Comparison of ENCODE assay signal across 17 cellular contexts in genomic region chr1:8312235-8313218, GRCh38. TPM values are rescaled to one million over a fixed set of nuclear protein-coding genes. Genes with fewer than 3 reads are reported as not detected.
DNase-seq lines count a peak whose midpoint lies in the region; ATAC-seq, FAIRE-seq and TF ChIP-seq lines count a peak whose summit lies in the region.
"Had no signal": no experiment of that assay in that cellular context is flagged by ENCODE, and none has a peak within 500 bp of the region (broad histone marks: within the 10 kb centered on the region; RNA-seq: fewer than 3 reads in every experiment).

No MANE protein-coding gene starts in this region.

- 56 to 73% (median 63%) methylated on average over 17 of the region's 17 CpGs for WGBS in stomach, 5 donors

- H3K27me3 Mint-ChIP-seq in HFFc6 (ENCODE audit: insufficient read depth) = peaks cover 6% of the 10 kb centered on the region

- no peak overlapping the region for H3K4me3 Mint-ChIP-seq in HFFc6
- H3K4me3 Mint-ChIP-seq: activated CD4-positive, alpha-beta T cell treated with anti-CD3 and anti-CD28 coated beads for 36 hours; activated naive CD4-positive, alpha-beta T cell treated with anti-CD3 and anti-CD28 coated beads, Interleukin-2, amount 10 ng/mL, durations not matched to agents 7 days and 5 days; stimulated activated naive B cell treated with anti-CD40 and anti-IgM and Interleukin-4, amounts not matched to agents 10 μg/mL and 1 μg/mL and 100 μg/mL, for 72 hours had no signal

- H3K27me3 ChIP-seq in stomach = peaks cover 0 to 11% (median 0%) of the 10 kb centered on the region in 3 donors
- H3K27me3 ChIP-seq: esophagus muscularis mucosa, ovary, SJSA1 had no signal

- POLR2A ChIA-PET in RWPE1 (lab: Yijun Ruan, JAX; ENCODE audit: low non-redundant PET) = no interaction called here

- ATAC-seq in omental fat pad (ENCODE audit: low FRiP score) (no peak), GM19328 (IDR thresholded peaks at IDR 0.05; ENCODE audit: unreplicated experiment) (no peak)
- ATAC-seq: activated CD4-positive, alpha-beta T cell treated with anti-CD3 and anti-CD28 coated beads for 36 hours; stimulated activated naive B cell treated with anti-CD40 and anti-IgM and Interleukin-4, amounts not matched to agents 10 μg/mL and 1 μg/mL and 100 μg/mL, for 72 hours had no signal

- 0 out of 2 replicates have a peak, but pooled peaks cover 7% of the 10 kb centered on the region for H3K36me3 Mint-ChIP-seq in HFFc6 (ENCODE audit: low read depth)
- H3K36me3 Mint-ChIP-seq: activated naive CD4-positive, alpha-beta T cell treated with anti-CD3 and anti-CD28 coated beads, Interleukin-2, amount 10 ng/mL, durations not matched to agents 7 days and 5 days; stimulated activated naive B cell treated with anti-CD40 and anti-IgM and Interleukin-4, amounts not matched to agents 10 μg/mL and 1 μg/mL and 100 μg/mL, for 72 hours had no signal

- peak; percentile 48 for DNase-seq in DMS153 (lab: John Stamatoyannopoulos, UW)
- DNase-seq in DMS153 treated with DMSO at 0.1 percent for 48 hours (lab: John Stamatoyannopoulos, UW; ENCODE audit: unreplicated experiment) = no peak
- DNase-seq in RWPE1 (ENCODE audit: low spot score) = no peak
- peak; percentile 67 for DNase-seq in stomach
- DNase-seq in omental fat pad (ENCODE audit: low spot score) = no peak
- DNase-seq in HFFc6 = no peak
- DNase-seq: activated CD4-positive, alpha-beta T cell treated with anti-CD3 and anti-CD28 coated beads for 36 hours; activated naive CD4-positive, alpha-beta T cell treated with anti-CD3 and anti-CD28 coated beads, Interleukin-2, amount 10 ng/mL, durations not matched to agents 7 days and 5 days; ovary; stimulated activated naive B cell treated with anti-CD40 and anti-IgM and Interleukin-4, amounts not matched to agents 10 μg/mL and 1 μg/mL and 100 μg/mL, for 72 hours; upper lobe of left lung had no signal

- no peak for TF ChIP-seq POLR2A in stomach (IDR thresholded peaks at IDR 0.05)

- TF ChIP-seq CTCF in RWPE1 (conservative IDR thresholded peaks at IDR 0.05; ENCODE audit: low read depth) = no peak
- TF ChIP-seq CTCF in stomach (IDR thresholded peaks at IDR 0.05) = no peak
- no peak for TF ChIP-seq CTCF in omental fat pad (IDR thresholded peaks at IDR 0.05)
- TF ChIP-seq CTCF in HFFc6 (IDR thresholded peaks at IDR 0.05) = no peak

- peaks cover 16% of the 10 kb centered on the region for H3K4me1 Mint-ChIP-seq in HFFc6 (ENCODE audit: low read depth)

- H3K27ac Mint-ChIP-seq in HFFc6 = no peak overlapping the region
- H3K27ac Mint-ChIP-seq: activated CD4-positive, alpha-beta T cell treated with anti-CD3 and anti-CD28 coated beads for 36 hours; activated naive CD4-positive, alpha-beta T cell treated with anti-CD3 and anti-CD28 coated beads, Interleukin-2, amount 10 ng/mL, durations not matched to agents 7 days and 5 days; stimulated activated naive B cell treated with anti-CD40 and anti-IgM and Interleukin-4, amounts not matched to agents 10 μg/mL and 1 μg/mL and 100 μg/mL, for 72 hours had no signal

- TF ChIP-seq EP300 in stomach (IDR thresholded peaks at IDR 0.05) = no peak

- CTCF ChIA-PET in RWPE1 (lab: Yijun Ruan, JAX) = interaction anchor here (0.9 to 3.8 kb wide), 3 partner anchors 299 to 337 kb away, joined by 3 to 51 read pairs (median 17); no protein-coding TSS in a partner anchor

- H3K4me3 ChIP-seq in stomach = no peak overlapping the region
- H3K4me3 ChIP-seq: esophagus muscularis mucosa, ovary, SJSA1, upper lobe of left lung had no signal

- FAIRE-seq in islet of Langerhans (lab: Jason Lieb, UNC) = peak; percentile 17
- FAIRE-seq: keratinocyte had no signal

- H3K27ac ChIP-seq in RWPE1 (0 out of 2 replicates have a peak overlapping the region, but pooled peaks have one; percentile 18), stomach (peak overlapping the region in 3 of 5 donors; percentile 37 to 55 (median 43))
- H3K27ac ChIP-seq: 22Rv1, ovary, SJSA1 had no signal

- intact Hi-C loops in stomach (cut with DNase I; ENCODE audit: low total_unique reads) = loop anchor here (5.0 kb wide), 1 partner anchor 280 kb away; no protein-coding TSS in a partner anchor

- no peaks in the 10 kb centered on the region for H3K9me3 Mint-ChIP-seq in HFFc6
- H3K9me3 Mint-ChIP-seq: activated naive CD4-positive, alpha-beta T cell treated with anti-CD3 and anti-CD28 coated beads, Interleukin-2, amount 10 ng/mL, durations not matched to agents 7 days and 5 days had no signal

- peaks cover 4 to 34% (median 21%) of the 10 kb centered on the region in 4 donors for H3K4me1 ChIP-seq in stomach
- H3K4me1 ChIP-seq: SJSA1 had no signal

- H3K36me3 ChIP-seq in stomach = no peaks in the 10 kb centered on the region
- H3K36me3 ChIP-seq: esophagus muscularis mucosa, ovary, SJSA1, upper lobe of left lung had no signal

- H3K9me3 ChIP-seq in stomach = peaks cover 0 to 5% (median 0%) of the 10 kb centered on the region in 4 donors
- H3K9me3 ChIP-seq: esophagus muscularis mucosa, ovary, upper lobe of left lung had no signal

RNA-seq across cellular contexts. Expression of gene SLC45A1, which starts 5.4 kb away (rescaled TPM):
- total RNA-seq in stomach (1 to 10 TPM in 2 of 5 donors, not detected in 3; 2.4 to 3.0 TPM), omental fat pad (1 to 10 TPM in 3 of 4 donors, under 1 TPM in 1; 0.84 to 4.1 (median 2.7) TPM)
- polyA plus RNA-seq in stomach = 1 to 10 TPM; 1.1 to 2.5 (median 1.6) TPM
- 1 to 10 TPM; 1.3 to 2.0 (median 1.6) TPM for total RNA-seq in HFFc6 (2021; fragmentation: NEBNext Ultra II Directional; extraction: Animal tissue kit (Norgen Biotek cat#: 25700))

Comparison
In these comparisons a context has a peak if more than half of its experiments do, and no peak if none do; other contexts are left out.
1. DNase-seq: peak in DMS153 (single experiment) and stomach (single experiment); none in DMS153 treated with DMSO at 0.1 percent for 48 hours (single experiment), RWPE1 (single experiment), omental fat pad (single experiment) and HFFc6 (single experiment).